ENCODE assay signal across 9 cellular contexts in the genomic region with DNA sequence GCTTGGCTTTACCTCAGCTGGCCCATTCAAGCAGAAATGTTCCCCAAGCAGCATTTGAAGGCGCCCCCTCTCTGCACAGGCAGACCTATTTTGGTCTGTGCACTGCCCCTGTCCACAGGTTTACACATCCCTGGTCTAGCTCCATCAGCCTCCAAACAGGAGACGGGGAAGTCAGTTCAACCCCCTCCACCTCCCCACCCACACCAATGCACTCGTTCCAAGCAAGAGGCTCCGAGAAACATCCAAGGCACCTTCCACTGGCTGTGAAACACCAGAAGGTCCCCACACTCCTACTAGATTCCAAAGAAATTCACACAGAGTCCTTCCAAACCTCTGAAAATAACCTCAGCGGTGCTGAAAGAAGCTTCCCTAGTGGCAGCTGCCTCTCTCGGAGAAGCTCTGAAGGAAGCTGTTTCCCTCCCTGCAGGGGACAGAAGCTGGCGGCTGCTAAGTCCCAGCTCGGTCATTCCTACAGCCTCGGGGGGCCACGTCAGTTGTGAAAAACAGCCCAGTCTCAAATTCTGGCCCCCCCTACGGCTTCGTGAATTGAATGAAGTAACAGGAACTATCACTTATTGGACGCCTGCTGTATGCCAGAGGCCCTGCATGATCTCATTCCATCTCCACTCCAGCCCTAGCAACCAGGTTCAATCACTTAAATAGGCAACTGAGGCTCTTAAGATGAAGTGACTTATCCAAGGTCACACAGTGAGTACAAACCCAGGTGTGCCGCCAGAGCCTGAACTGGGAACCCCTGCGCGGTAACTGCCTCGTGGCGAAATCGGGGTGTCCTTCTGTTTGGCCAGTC. TPM values are rescaled to one million over a fixed set of nuclear protein-coding genes. Genes with fewer than 3 reads are reported as not detected.
DNase-seq lines count a peak whose midpoint lies in the region; ATAC-seq, FAIRE-seq and TF ChIP-seq lines count a peak whose summit lies in the region.
"Had no signal": no experiment of that assay in that cellular context is flagged by ENCODE, and none has a peak within 500 bp of the region (broad histone marks: within the 10 kb centered on the region; RNA-seq: fewer than 3 reads in every experiment).

No MANE protein-coding gene starts in this region.

- H3K27me3 ChIP-seq in GM12878 (replicated peaks in 1 of 2; ENCODE audit: control insufficient read depth in 2 of 2, insufficient read depth in 2 of 2, low read length in 1 of 2) (no peaks in the 10 kb centered on the region), HepG2 (ENCODE audit: control insufficient read depth in 1 of 2, insufficient read depth in 2 of 2, low read length in 2 of 2) (no peaks in the 10 kb centered on the region; a peak in 1 of 5 replicates), testis (no peaks in the 10 kb centered on the region)

- FAIRE-seq in GM12878 (lab: Jason Lieb, UNC) = no peak
- FAIRE-seq in HepG2 (lab: Jason Lieb, UNC) = no peak
- FAIRE-seq: A204.1 had no signal

- peaks cover 1% of the 10 kb centered on the region for H3K36me3 Mint-ChIP-seq in IgD-negative memory B cell

- no peak for TF ChIP-seq RAD21 in GM12878 (IDR thresholded peaks at IDR 0.05; ENCODE audit: insufficient read depth, low read depth, low read length)
- no peak for TF ChIP-seq RAD21 in HepG2 (CRISPR knock-in tag; IDR thresholded peaks at IDR 0.05)

- H3K9me3 ChIP-seq in GM12878 (replicated peaks; ENCODE audit: control insufficient read depth, insufficient read depth, low read length) (no peaks in the 10 kb centered on the region), HepG2 (ENCODE audit: low read length) (no peaks in the 10 kb centered on the region), testis (no peaks in the 10 kb centered on the region)

- SMC1A ChIA-PET in GM12878 (lab: Charles Lee; ENCODE audit: uncharacterized antibody, unreplicated experiment) = interaction anchor here (0.6 to 1.9 kb wide), 4 partner anchors 24 to 304 kb away, joined by 3 to 7 read pairs (median 4); no protein-coding TSS in a partner anchor

- intact Hi-C loops in GM12878 (cut with micrococcal nuclease; ENCODE audit: unreplicated experiment) (loop anchor here (1.0 kb wide), 1 partner anchor 21 kb away; no protein-coding TSS in a partner anchor), HepG2 (cut with micrococcal nuclease; ENCODE audit: unreplicated experiment) (loop anchor here (2.0 kb wide), 1 partner anchor 14 kb away; no protein-coding TSS in a partner anchor), testis (cut with DNase I; ENCODE audit: low total_unique reads) (no loop called here)

- H3K36me3 ChIP-seq in GM12878 (ENCODE audit: control insufficient read depth in 2 of 2, insufficient read depth in 2 of 2, low read length in 1 of 2) = peaks cover 2 to 7% of the 10 kb centered on the region in 2 experiments; a peak in 3 of 4 replicates
- peaks cover 8 to 13% of the 10 kb centered on the region in 2 experiments for H3K36me3 ChIP-seq in HepG2 (replicated peaks in 1 of 2; ENCODE audit: control insufficient read depth in 1 of 2, insufficient read depth in 2 of 2, low read length in 2 of 2)
- no peaks in the 10 kb centered on the region for H3K36me3 ChIP-seq in testis (ENCODE audit: low read depth, missing control alignments)

- BruUV-seq in GM12878 (replicated peaks; lab: Mats Ljungman, UMichigan) = no TSS peak
- BruUV-seq in HepG2 (replicated peaks; lab: Mats Ljungman, UMichigan) = TSS peak; percentile 49

- no peak for TF ChIP-seq EP300 in GM12878 (IDR thresholded peaks at IDR 0.05; ENCODE audit: borderline replicate concordance in 1 of 2, control insufficient read depth in 1 of 2, low read depth in 2 of 2, low read length in 2 of 2)
- TF ChIP-seq EP300 in HepG2 (IDR thresholded peaks at IDR 0.05; ENCODE audit: low read depth in 2 of 2, low read length in 2 of 2) = no peak
- TF ChIP-seq EP300 in HepG2 (CRISPR knock-in tag; IDR thresholded peaks at IDR 0.05; ENCODE audit: borderline replicate concordance) = no peak

- TF ChIP-seq CTCF in GM12878 (IDR thresholded peaks at IDR 0.05 in 2 of 3, conservative IDR thresholded peaks at IDR 0.05 in 1 of 3; ENCODE audit: control insufficient read depth in 2 of 3, extremely low read depth in 1 of 3, insufficient read depth in 1 of 3, low read depth in 3 of 3, low read length in 3 of 3) (no peak; a peak in 1 of 6 replicates), HepG2 (CRISPR knock-in tag; IDR thresholded peaks at IDR 0.05) (peak; percentile 38), testis (IDR thresholded peaks at IDR 0.05) (no peak)

- ATAC-seq in GM12878 = peak; percentile 9
- ATAC-seq in HepG2 = peak; percentile 18

- POLR2A ChIA-PET in GM12878 (lab: Charles Lee) = interaction anchor here (0.6 to 2.1 kb wide), 2 partner anchors 11 to 21 kb away, joined by 3 to 11 read pairs; partner anchors contain the start of gene RNF114
- POLR2A ChIA-PET in HepG2 (lab: Yijun Ruan, JAX) = interaction anchor here (0.5 to 1.4 kb wide), 7 partner anchors 10 to 86 kb away, joined by 3 to 9 read pairs (median 3); partner anchors contain the start of gene RNF114

- H3K27me3 Mint-ChIP-seq in IgD-negative memory B cell = peaks cover 2% of the 10 kb centered on the region

- H4K20me1 ChIP-seq in GM12878 (ENCODE audit: control insufficient read depth, insufficient read depth) = no peaks in the 10 kb centered on the region
- no peaks in the 10 kb centered on the region for H4K20me1 ChIP-seq in HepG2 (ENCODE audit: insufficient read depth, low read length)

- CTCF ChIA-PET in GM12878 (lab: Yijun Ruan, JAX) = interaction anchor here (0.7 to 4.1 kb wide), 9 partner anchors 11 to 303 kb away, joined by 3 to 20 read pairs (median 4); partner anchors contain the start of gene RNF114
- CTCF ChIA-PET in HepG2 (lab: Yijun Ruan, JAX; ENCODE audit: low intra/inter-chr PET ratio, low total read pairs) = interaction anchor here (2.3 kb wide), 1 partner anchor 14 kb away, joined by 10 read pairs; no protein-coding TSS in a partner anchor

- no peaks in the 10 kb centered on the region for H3K9me3 Mint-ChIP-seq in IgD-negative memory B cell

- H3K9ac ChIP-seq in GM12878 (ENCODE audit: control insufficient read depth, insufficient read depth, low read length) (peak overlapping the region; percentile 97), HepG2 (ENCODE audit: insufficient read depth, low read depth, low read length) (peak overlapping the region; percentile 92)

- peak overlapping the region; percentile 98 for H3K4me2 ChIP-seq in GM12878 (ENCODE audit: control insufficient read depth, insufficient read depth)
- peak overlapping the region; percentile 98 for H3K4me2 ChIP-seq in HepG2 (ENCODE audit: low read depth, low read length)

- H3K4me1 Mint-ChIP-seq in IgD-negative memory B cell = peaks cover 29 to 34% (median 31%) of the 10 kb centered on the region in 3 donors

- peak overlapping the region; percentile 100 for H3K27ac ChIP-seq in GM12878 (ENCODE audit: control insufficient read depth, insufficient read depth)
- H3K27ac ChIP-seq in HepG2 (ENCODE audit: extremely low read length, insufficient read depth, low read length) = peak overlapping the region; percentile 97
- H3K27ac ChIP-seq in testis = peak overlapping the region; percentile 98 to 99

- TF ChIP-seq POLR2A in GM12878 (IDR thresholded peaks at IDR 0.05; ENCODE audit: low read depth, low read length) (no peak), HepG2 (IDR thresholded peaks at IDR 0.05; ENCODE audit: insufficient read depth in 1 of 2, low read depth in 2 of 2, low read length in 2 of 2) (no peak), testis (IDR thresholded peaks at IDR 0.05) (no peak)

- H2AFZ ChIP-seq in GM12878 (ENCODE audit: control insufficient read depth, low read depth, low read length) = peak overlapping the region; percentile 100
- H2AFZ ChIP-seq in HepG2 (ENCODE audit: low read length) = no peak overlapping the region

- H3K27ac Mint-ChIP-seq in IgD-negative memory B cell = peak overlapping the region; percentile 99 to 100 (median 100)

- RAD21 ChIA-PET in GM12878 (lab: Charles Lee; ENCODE audit: unreplicated experiment) = interaction anchor here (0.8 to 2.1 kb wide), 6 partner anchors 21 to 373 kb away, joined by 3 to 12 read pairs (median 3); partner anchors contain the start of gene RNF114

- peak overlapping the region; percentile 94 to 100 (median 98) for H3K4me3 Mint-ChIP-seq in IgD-negative memory B cell

- peak overlapping the region; percentile 94 for H3K4me3 ChIP-seq in GM12878
- H3K4me3 ChIP-seq in HepG2 (replicated peaks in 1 of 3; ENCODE audit: insufficient read depth in 1 of 3, low read depth in 2 of 3, low read length in 3 of 3) = peak overlapping the region; percentile 74 to 91 (median 90)
- peak overlapping the region; percentile 96 to 99 for H3K4me3 ChIP-seq in testis

- in situ Hi-C loops in GM12878 (cut with MboI) = no loop called here
- in situ Hi-C loops in HepG2 (cut with HindIII; ENCODE audit: extremely low pct_ligation_motif_present, low pct_unique_long_range_greater_than_20kb) = no loop called here

- under 1% methylated on average over 19 of the region's 19 CpGs for WGBS in GM12878 (ENCODE audit: insufficient coverage, insufficient replicate concordance, low lambda C conversion rate, missing lambda C conversion rate)
- WGBS in HepG2 (ENCODE audit: low lambda C conversion rate) = 1% methylated on average over 19 of the region's 19 CpGs
- WGBS in testis, 2 donors = 2 to 3% methylated on average over 12 to 19 of the region's 19 CpGs

- DNase-seq in DMS 273 (lab: John Stamatoyannopoulos, UW; ENCODE audit: unreplicated experiment) (peak; percentile 62), DMS 273 treated with DMSO at 0.1 percent for 48 hours (lab: John Stamatoyannopoulos, UW) (no peak), GM12878 (ENCODE audit: low read depth, low spot score) (no peak), HepG2 (ENCODE audit: low spot score) (no peak), testis (no peak), H4 (ENCODE audit: low spot score) (no peak), OCI-M2 (lab: John Stamatoyannopoulos, UW; ENCODE audit: unreplicated experiment) (no peak)

- H3K79me2 ChIP-seq in GM12878 (ENCODE audit: control insufficient read depth, insufficient read depth, low read length) (peaks cover 34% of the 10 kb centered on the region), HepG2 (ENCODE audit: insufficient read depth, low read length) (peaks cover 56% of the 10 kb centered on the region)

- peaks cover 8% of the 10 kb centered on the region for H3K4me1 ChIP-seq in GM12878 (ENCODE audit: control insufficient read depth, insufficient read depth, low read length)
- peaks cover 79% of the 10 kb centered on the region for H3K4me1 ChIP-seq in HepG2 (ENCODE audit: insufficient read depth, low read length)
- H3K4me1 ChIP-seq in testis = peaks cover 30% of the 10 kb centered on the region

RNA-seq across cellular contexts. Expression of gene SPATA2, which starts 0.8 kb away (rescaled TPM):
- polyA plus RNA-seq in IgD-negative memory B cell (7.1 TPM), GM12878 (2011; rRNA removed) (2.8 and 5.5 TPM in 2 replicates), GM12878 (2014; fragmentation: Illumina TruSeq; extraction: Trizol) (4.6 and 5.7 TPM in 2 replicates), GM12878 (2014; fragmentation: Nextera tagmentation; extraction: Ambion mirVana) (1 to 10 TPM in 1 of 2 experiments, under 1 TPM in 1; 0.93 to 1.3 TPM), GM12878 (2014; rRNA removed) (6.4 and 7.8 TPM in 2 replicates), GM12878 (2016; fragmentation: Nextera tagmentation; extraction: Ambion mirVana) (1 to 10 TPM; 7.9 to 8.7 TPM), HepG2 (2011; rRNA removed) (8.7 and 9.5 TPM in 2 replicates), testis (ENCODE audit: insufficient read depth, low read depth, low replicate concordance) (30.7 TPM)
- total RNA-seq in GM12878 (2013; cell fraction: nucleolus; rRNA removed) = 5.1 and 5.4 TPM in 2 replicates
- total RNA-seq in GM12878 (2014; rRNA removed) (3.7 and 5.3 TPM in 2 replicates), GM12878 (2014; rRNA removed; fragmentation: Illumina TruSeq; extraction: Trizol) (2.9 and 3.4 TPM in 2 replicates), GM12878 (2021) (10.1 and 11.7 TPM in 2 replicates), HepG2 (2016; rRNA removed; fragmentation: Illumina TruSeq; extraction: Trizol) (3.2 and 4.3 TPM in 2 replicates), testis (10 to 100 TPM; 21.9 to 26.0 TPM)
- polyA plus RNA-seq in GM12878 (2011; ENCODE audit: low read depth) = 3.2 TPM
- 5.0 and 5.7 TPM in 2 replicates for polyA plus RNA-seq in GM12878 (2011; cell fraction: cytosol; rRNA removed)
- polyA plus RNA-seq in GM12878 (2011; cell fraction: nucleus; rRNA removed) = 5.2 and 6.5 TPM in 2 replicates
- polyA plus RNA-seq in GM12878 (2012) = 6.0 and 6.2 TPM in 2 replicates
- polyA minus RNA-seq in GM12878 (2011; rRNA and poly(A)+ RNA removed) = 3.8 and 5.0 TPM in 2 replicates
- 2.9 and 3.7 TPM in 2 replicates for polyA minus RNA-seq in GM12878 (2011; cell fraction: cytosol; rRNA and poly(A)+ RNA removed)
- polyA minus RNA-seq in GM12878 (2011; cell fraction: nucleus; rRNA and poly(A)+ RNA removed) = 2.3 and 4.9 TPM in 2 replicates
- total RNA-seq in HepG2 (2016; cell fraction: cytosol; rRNA removed; fragmentation: Illumina TruSeq; extraction: Trizol; ENCODE audit: low read depth) = 1.9 TPM in 2 replicates
- 3.3 and 3.4 TPM in 2 replicates for total RNA-seq in HepG2 (2016; cell fraction: insoluble cytoplasmic fraction; rRNA removed; fragmentation: Illumina TruSeq; extraction: Trizol)
- 5.6 and 6.9 TPM in 2 replicates for total RNA-seq in HepG2 (2016; cell fraction: membrane; rRNA removed; fragmentation: Illumina TruSeq; extraction: Trizol)
- total RNA-seq in HepG2 (2016; cell fraction: nucleus; rRNA removed; fragmentation: Illumina TruSeq; extraction: Trizol) = 3.5 and 4.4 TPM in 2 replicates
- polyA plus RNA-seq in HepG2 (2011; cell fraction: cytosol; rRNA removed) = 6.2 and 6.7 TPM in 2 replicates
- polyA plus RNA-seq in HepG2 (2011; cell fraction: nucleus; rRNA removed) = 9.5 and 9.7 TPM in 2 replicates
- 7.5 and 8.6 TPM in 2 replicates for polyA plus RNA-seq in HepG2 (2012)
- polyA plus RNA-seq in HepG2 (2016; cell fraction: cytosol; fragmentation: Illumina TruSeq; extraction: Trizol; ENCODE audit: low read depth) = 2.9 and 3.5 TPM in 2 replicates
- 8.7 and 11.5 TPM in 2 replicates for polyA plus RNA-seq in HepG2 (2016; cell fraction: insoluble cytoplasmic fraction; fragmentation: Illumina TruSeq; extraction: Trizol; ENCODE audit: low read depth)
- polyA plus RNA-seq in HepG2 (2016; cell fraction: membrane; fragmentation: Illumina TruSeq; extraction: Trizol; ENCODE audit: low read depth) = 9.3 and 9.7 TPM in 2 replicates
- 11.3 and 13.5 TPM in 2 replicates for polyA plus RNA-seq in HepG2 (2016; cell fraction: nucleus; fragmentation: Illumina TruSeq; extraction: Trizol; ENCODE audit: insufficient read depth, low read depth)
- 11.4 and 11.8 TPM in 2 replicates for polyA minus RNA-seq in HepG2 (2011; rRNA and poly(A)+ RNA removed; ENCODE audit: low replicate concordance)
- polyA minus RNA-seq in HepG2 (2011; cell fraction: cytosol; rRNA and poly(A)+ RNA removed) = 6.0 and 6.9 TPM in 2 replicates
- 5.5 and 6.7 TPM in 2 replicates for polyA minus RNA-seq in HepG2 (2011; cell fraction: nucleus; rRNA and poly(A)+ RNA removed)
- total RNA-seq in H4 (2014; rRNA removed; shearing (Covaris generic)) = 3.2 and 3.3 TPM in 2 replicates

RNA-seq across cellular contexts. Expression of gene RNF114, which starts 21.7 kb away (rescaled TPM):
- polyA plus RNA-seq in IgD-negative memory B cell = 119 TPM
- 82.6 and 90.8 TPM in 2 replicates for total RNA-seq in GM12878 (2013; cell fraction: nucleolus; rRNA removed)
- 48.0 and 48.3 TPM in 2 replicates for total RNA-seq in GM12878 (2014; rRNA removed)
- total RNA-seq in GM12878 (2014; rRNA removed; fragmentation: Illumina TruSeq; extraction: Trizol) = 36.6 and 39.1 TPM in 2 replicates
- total RNA-seq in GM12878 (2021) = 56.9 and 62.9 TPM in 2 replicates
- 38.0 TPM for polyA plus RNA-seq in GM12878 (2011; ENCODE audit: low read depth)
- 80.1 and 90.7 TPM in 2 replicates for polyA plus RNA-seq in GM12878 (2011; rRNA removed)
- polyA plus RNA-seq in GM12878 (2011; cell fraction: cytosol; rRNA removed) = 122 and 152 TPM in 2 replicates
- 73.6 and 94.1 TPM in 2 replicates for polyA plus RNA-seq in GM12878 (2011; cell fraction: nucleus; rRNA removed)
- 53.8 and 60.3 TPM in 2 replicates for polyA plus RNA-seq in GM12878 (2012)
- polyA plus RNA-seq in GM12878 (2014; fragmentation: Illumina TruSeq; extraction: Trizol) = 42.3 and 46.4 TPM in 2 replicates
- polyA plus RNA-seq in GM12878 (2014; fragmentation: Nextera tagmentation; extraction: Ambion mirVana) = 10 to 100 TPM; 28.0 to 33.2 TPM
- polyA plus RNA-seq in GM12878 (2014; rRNA removed) = 38.9 and 44.3 TPM in 2 replicates
- polyA plus RNA-seq in GM12878 (2016; fragmentation: Nextera tagmentation; extraction: Ambion mirVana) = 10 to 100 TPM; 75.3 to 82.3 TPM
- 63.7 and 66.8 TPM in 2 replicates for polyA minus RNA-seq in GM12878 (2011; rRNA and poly(A)+ RNA removed)
- polyA minus RNA-seq in GM12878 (2011; cell fraction: cytosol; rRNA and poly(A)+ RNA removed) = 24.3 and 36.8 TPM in 2 replicates
- 19.6 and 32.6 TPM in 2 replicates for polyA minus RNA-seq in GM12878 (2011; cell fraction: nucleus; rRNA and poly(A)+ RNA removed)
- 119 and 137 TPM in 2 replicates for total RNA-seq in HepG2 (2016; rRNA removed; fragmentation: Illumina TruSeq; extraction: Trizol)
- 20.7 and 21.9 TPM in 2 replicates for total RNA-seq in HepG2 (2016; cell fraction: cytosol; rRNA removed; fragmentation: Illumina TruSeq; extraction: Trizol; ENCODE audit: low read depth)
- total RNA-seq in HepG2 (2016; cell fraction: insoluble cytoplasmic fraction; rRNA removed; fragmentation: Illumina TruSeq; extraction: Trizol) = 117 and 134 TPM in 2 replicates
- 58.2 and 60.7 TPM in 2 replicates for total RNA-seq in HepG2 (2016; cell fraction: membrane; rRNA removed; fragmentation: Illumina TruSeq; extraction: Trizol)
- total RNA-seq in HepG2 (2016; cell fraction: nucleus; rRNA removed; fragmentation: Illumina TruSeq; extraction: Trizol) = 54.0 and 64.8 TPM in 2 replicates
- polyA plus RNA-seq in HepG2 (2011; rRNA removed) = 120 and 126 TPM in 2 replicates
- polyA plus RNA-seq in HepG2 (2011; cell fraction: cytosol; rRNA removed) = 177 and 201 TPM in 2 replicates
- polyA plus RNA-seq in HepG2 (2011; cell fraction: nucleus; rRNA removed) = 108 and 112 TPM in 2 replicates
- 108 and 111 TPM in 2 replicates for polyA plus RNA-seq in HepG2 (2012)
- polyA plus RNA-seq in HepG2 (2016; cell fraction: cytosol; fragmentation: Illumina TruSeq; extraction: Trizol; ENCODE audit: low read depth) = 27.1 and 29.4 TPM in 2 replicates
- polyA plus RNA-seq in HepG2 (2016; cell fraction: insoluble cytoplasmic fraction; fragmentation: Illumina TruSeq; extraction: Trizol; ENCODE audit: low read depth) = 140 and 169 TPM in 2 replicates
- 33.3 and 36.2 TPM in 2 replicates for polyA plus RNA-seq in HepG2 (2016; cell fraction: membrane; fragmentation: Illumina TruSeq; extraction: Trizol; ENCODE audit: low read depth)
- 104 and 116 TPM in 2 replicates for polyA plus RNA-seq in HepG2 (2016; cell fraction: nucleus; fragmentation: Illumina TruSeq; extraction: Trizol; ENCODE audit: insufficient read depth, low read depth)
- 71.3 and 124 TPM in 2 replicates for polyA minus RNA-seq in HepG2 (2011; rRNA and poly(A)+ RNA removed; ENCODE audit: low replicate concordance)
- 93.0 and 100 TPM in 2 replicates for polyA minus RNA-seq in HepG2 (2011; cell fraction: cytosol; rRNA and poly(A)+ RNA removed)
- 73.1 and 76.2 TPM in 2 replicates for polyA minus RNA-seq in HepG2 (2011; cell fraction: nucleus; rRNA and poly(A)+ RNA removed)
- 100 to 1,000 TPM; 472 to 531 TPM for total RNA-seq in testis
- 479 TPM for polyA plus RNA-seq in testis (ENCODE audit: insufficient read depth, low read depth, low replicate concordance)
- total RNA-seq in H4 (2014; rRNA removed; shearing (Covaris generic)) = 152 and 183 TPM in 2 replicates
